Comparison of ENCODE assay signal across 10 cellular contexts in genomic region chr10:122515588-122516231, GRCh38. TPM values are rescaled to one million over a fixed set of nuclear protein-coding genes. Genes with fewer than 3 reads are reported as not detected.
A peak's percentile ranks its signal among the peaks of the same experiment; 100 is the strongest.
DNase-seq lines count a peak whose midpoint lies in the region; ATAC-seq and TF ChIP-seq lines count a peak whose summit lies in the region.
"Had no signal": no experiment of that assay in that cellular context is flagged by ENCODE, and none has a peak within 500 bp of the region (broad histone marks: within the 10 kb centered on the region; RNA-seq: fewer than 3 reads in every experiment).

No MANE protein-coding gene starts in this region.

- no peak overlapping the region for H3K27ac Mint-ChIP-seq in GM23338

- DNase-seq in AG08395 (ENCODE audit: low spot score) (peak; percentile 33), kidney epithelial cell (ENCODE audit: low read depth) (peak; percentile 69), NCI-H2196 treated with DMSO at 0.1 percent for 48 hours (lab: John Stamatoyannopoulos, UW; ENCODE audit: unreplicated experiment) (no peak), GM23338 (ENCODE audit: low spot score) (no peak), ACHN (no peak)
- DNase-seq in activated CD8-positive, alpha-beta memory T cell treated with anti-CD3 and anti-CD28 coated beads, Interleukin-2, amount 50 U/mL, for 4 hours, result peak; percentile 59

- no peak overlapping the region for H3K4me3 Mint-ChIP-seq in GM23338

- no peaks in the 10 kb centered on the region for H3K36me3 Mint-ChIP-seq in GM23338 (ENCODE audit: low read depth)

- in situ Hi-C loops in ACHN (cut with HindIII; ENCODE audit: low pct_ligation_motif_present, low pct_unique_long_range_greater_than_20kb, low sequenced_read_pairs), result no loop called here

- ATAC-seq in HG03066 (IDR thresholded peaks at IDR 0.05; ENCODE audit: low read depth, unreplicated experiment), result peak; percentile 56
- no peak for ATAC-seq in GM23338

- no peaks in the 10 kb centered on the region for H3K79me2 ChIP-seq in GM23338 (replicated peaks; ENCODE audit: insufficient read depth)

- H3K36me3 ChIP-seq in kidney epithelial cell (ENCODE audit: control insufficient read depth, insufficient read depth, low read length), result no peaks in the 10 kb centered on the region
- no peaks in the 10 kb centered on the region for H3K36me3 ChIP-seq in GM23338 (ENCODE audit: insufficient read depth)

- no peaks in the 10 kb centered on the region for H3K9me3 Mint-ChIP-seq in GM23338

- H3K4me2 ChIP-seq in GM23338, result no peak overlapping the region

- no peaks in the 10 kb centered on the region for H3K27me3 Mint-ChIP-seq in GM23338 (ENCODE audit: insufficient read depth, low read depth, poor library complexity)

- no peaks in the 10 kb centered on the region for H3K9me2 ChIP-seq in GM23338 (ENCODE audit: insufficient read depth)

- H3K27me3 ChIP-seq in kidney epithelial cell (ENCODE audit: control insufficient read depth, insufficient read depth, low read length), result no peaks in the 10 kb centered on the region
- H3K27me3 ChIP-seq in GM23338 (ENCODE audit: insufficient read depth), result no peaks in the 10 kb centered on the region

- H3K27ac ChIP-seq in temporal lobe (ENCODE audit: low read depth, low read length), result peak overlapping the region; percentile 47
- H3K27ac ChIP-seq in GM23338 (ENCODE audit: low read depth), result no peak overlapping the region
- H3K27ac ChIP-seq: C4-2B had no signal

- no peaks in the 10 kb centered on the region for H3K4me1 ChIP-seq in GM23338 (ENCODE audit: insufficient read depth)

- no peak overlapping the region for H2AFZ ChIP-seq in GM23338

- no peaks in the 10 kb centered on the region for H3K4me1 Mint-ChIP-seq in GM23338

- H3K4me3 ChIP-seq in kidney epithelial cell (ENCODE audit: low read depth, low read length), result no peak overlapping the region
- no peak overlapping the region for H3K4me3 ChIP-seq in GM23338

- H3F3A ChIP-seq in GM23338 (replicated peaks; ENCODE audit: low read depth), result no peaks in the 10 kb centered on the region

- TF ChIP-seq CTCF in kidney epithelial cell (IDR thresholded peaks at IDR 0.05; ENCODE audit: insufficient read depth, low read length, poor library complexity, severe bottlenecking) (no peak), GM23338 (conservative IDR thresholded peaks at IDR 0.05; ENCODE audit: low read depth in 2 of 2) (no peak)

- no peaks in the 10 kb centered on the region for H4K20me1 ChIP-seq in GM23338 (replicated peaks; ENCODE audit: insufficient read depth)

TF ChIP-seq in GM23338, 12 proteins besides CTCF, POLR2A, EP300 and RAD21 (continues in another document):
- TF ChIP-seq ZNF462 (CRISPR knock-in tag; IDR thresholded peaks at IDR 0.05), result no peak
- no peak for TF ChIP-seq POLR2AphosphoS5 (IDR thresholded peaks at IDR 0.05; ENCODE audit: low read depth)
- no peak for TF ChIP-seq CREB1 (CRISPR knock-in tag; IDR thresholded peaks at IDR 0.05; ENCODE audit: low read depth)
- TF ChIP-seq ZNF331 (CRISPR knock-in tag; IDR thresholded peaks at IDR 0.05; ENCODE audit: low read depth), result no peak
- no peak for TF ChIP-seq REST (IDR thresholded peaks at IDR 0.05; ENCODE audit: unreplicated experiment)
- TF ChIP-seq STAT1 (IDR thresholded peaks at IDR 0.05; ENCODE audit: unreplicated experiment), result no peak
- TF ChIP-seq ZNF114 (CRISPR knock-in tag; IDR thresholded peaks at IDR 0.05), result no peak

RNA-seq across cellular contexts. Expression of gene DMBT1, which starts 44.8 kb away (rescaled TPM):
- total RNA-seq in kidney epithelial cell, result under 0.01 and 0.13 TPM in 2 replicates
- under 0.01 TPM for total RNA-seq in temporal lobe
- total RNA-seq in GM23338 (2014; rRNA removed; shearing (Covaris generic)), result 0.03 TPM in 1 of 2 replicates, not detected in the other
- polyA plus RNA-seq in GM23338 (2016; fragmentation: Nextera tagmentation; extraction: Ambion mirVana), result 0.05 TPM in 1 of 2 replicates, not detected in the other
- total RNA-seq: T-helper 2 cell treated with Interferon-gamma antibody and Interleukin-4, amounts not matched to agents 100 ng/mL and 5 ng/mL, for 36 hours had no signal

RNA-seq across cellular contexts. Expression of gene HTRA1, which starts 54.4 kb away (rescaled TPM):
- total RNA-seq in kidney epithelial cell (110 and 125 TPM in 2 replicates), temporal lobe (46.7 TPM)
- 16.1 and 16.5 TPM in 2 replicates for total RNA-seq in GM23338 (2014; rRNA removed; shearing (Covaris generic))
- 8.1 and 12.2 TPM in 2 replicates for polyA plus RNA-seq in GM23338 (2016; fragmentation: Nextera tagmentation; extraction: Ambion mirVana)
- total RNA-seq: T-helper 2 cell treated with Interferon-gamma antibody and Interleukin-4, amounts not matched to agents 100 ng/mL and 5 ng/mL, for 36 hours had no signal

Comparison
In these comparisons a context has a peak if more than half of its experiments do, and no peak if none do; other contexts are left out.
1. DNase-seq: peak in AG08395 (single experiment), activated CD8-positive, alpha-beta memory T cell treated with anti-CD3 and anti-CD28 coated beads, Interleukin-2, amount 50 U/mL, for 4 hours (single experiment) and kidney epithelial cell (single experiment); none in NCI-H2196 treated with DMSO at 0.1 percent for 48 hours (single experiment), GM23338 (single experiment) and ACHN (single experiment).